Comparison of ENCODE assay signal across 12 cellular contexts in the genomic region with DNA sequence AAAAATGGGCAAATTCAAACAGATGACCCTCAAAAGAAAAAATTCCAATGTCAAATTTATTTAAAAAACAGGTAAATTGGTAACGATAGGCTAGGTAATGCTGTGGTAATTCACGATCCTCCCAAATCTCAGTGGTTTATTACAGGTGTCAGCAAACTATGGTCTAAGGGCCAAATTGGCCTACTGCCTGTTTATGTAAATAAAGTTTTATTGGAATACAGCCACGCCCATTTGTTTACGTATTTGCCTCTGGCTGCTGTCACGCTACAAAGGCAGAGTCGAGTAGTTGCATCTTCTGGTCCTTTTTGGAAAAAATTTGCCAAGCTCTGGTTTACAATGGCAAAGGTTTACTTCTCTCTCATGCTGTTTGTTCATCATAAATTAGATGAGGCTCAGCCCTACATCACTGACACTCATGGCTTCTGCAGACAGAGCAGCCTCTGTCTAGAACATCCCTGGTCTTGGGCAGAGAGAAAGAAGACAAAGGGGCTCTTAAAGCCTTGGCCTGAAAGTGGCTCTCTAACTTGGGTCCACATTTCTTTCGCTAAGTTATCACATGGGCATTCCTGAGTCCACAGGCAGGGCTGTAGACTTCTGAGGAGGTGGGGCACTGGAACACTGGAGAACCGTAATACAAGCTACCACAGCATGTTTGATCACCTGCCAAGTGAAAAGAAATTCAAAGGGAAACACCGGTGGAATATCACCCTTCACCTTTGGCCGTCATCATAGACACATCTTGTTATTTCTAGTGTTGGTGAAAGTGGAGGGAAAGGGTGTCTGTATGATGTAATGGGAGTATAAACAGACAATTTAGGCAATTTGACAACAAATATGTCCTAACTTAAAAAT. TPM values are rescaled to one million over a fixed set of nuclear protein-coding genes. Genes with fewer than 3 reads are reported as not detected.
DNase-seq lines count a peak whose midpoint lies in the region; ATAC-seq and TF ChIP-seq lines count a peak whose summit lies in the region.
"Had no signal": no experiment of that assay in that cellular context is flagged by ENCODE, and none has a peak within 500 bp of the region (broad histone marks: within the 10 kb centered on the region; RNA-seq: fewer than 3 reads in every experiment).

No MANE protein-coding gene starts in this region.

- no peaks in the 10 kb centered on the region for H3K4me1 ChIP-seq in A673 (ENCODE audit: insufficient read depth, low read length, poor library complexity, severe bottlenecking)

- H3K27me3 Mint-ChIP-seq in natural killer cell (ENCODE audit: low read depth in 2 of 2), result no peaks in the 10 kb centered on the region
- H3K27me3 Mint-ChIP-seq in natural killer cell treated with Interleukin-12 subunit alpha and Interleukin-12 subunit beta and Interleukin-15 and Interleukin-18, amount 100 ng/mL, for 72 hours, result no peaks in the 10 kb centered on the region

- H3K36me3 Mint-ChIP-seq in natural killer cell, result peaks cover 33% of the 10 kb centered on the region
- H3K36me3 Mint-ChIP-seq in natural killer cell treated with Interleukin-12 subunit alpha and Interleukin-12 subunit beta and Interleukin-15 and Interleukin-18, amount 100 ng/mL, for 72 hours, result peaks cover 27% of the 10 kb centered on the region

- CTCF ChIA-PET in A673 (lab: Charles Lee), result no interaction called here

- TF ChIP-seq CTCF in natural killer cell (IDR thresholded peaks at IDR 0.05) (no peak), A673 (conservative IDR thresholded peaks at IDR 0.05; ENCODE audit: low read depth, low read length) (no peak)

- intact Hi-C loops in natural killer cell (cut with micrococcal nuclease), result no loop called here
- intact Hi-C loops in A673 (cut with micrococcal nuclease; ENCODE audit: unreplicated experiment), result no loop called here

- H3K4me1 Mint-ChIP-seq in natural killer cell, result peaks cover 12 to 19% of the 10 kb centered on the region in 2 donors
- H3K4me1 Mint-ChIP-seq in natural killer cell treated with Interleukin-12 subunit alpha and Interleukin-12 subunit beta and Interleukin-15 and Interleukin-18, amount 100 ng/mL, for 72 hours (ENCODE audit: low read depth in 2 of 2), result peaks cover 5 to 8% of the 10 kb centered on the region in 2 donors

- no peaks in the 10 kb centered on the region for H3K9me3 ChIP-seq in A673 (ENCODE audit: low read depth, low read length, poor library complexity, severe bottlenecking)

- no peak overlapping the region for H3K27ac ChIP-seq in A673 (ENCODE audit: low read depth, low read length, poor library complexity, severe bottlenecking)

- H3K9me3 Mint-ChIP-seq in natural killer cell, result peaks cover 2% of the 10 kb centered on the region in 2 donors
- peaks cover 4% of the 10 kb centered on the region for H3K9me3 Mint-ChIP-seq in natural killer cell treated with Interleukin-12 subunit alpha and Interleukin-12 subunit beta and Interleukin-15 and Interleukin-18, amount 100 ng/mL, for 72 hours

- no peak overlapping the region for H3K4me3 ChIP-seq in A673 (ENCODE audit: low read depth, low read length, poor library complexity, severe bottlenecking)
- H3K4me3 ChIP-seq: lung had no signal

- H3K27me3 ChIP-seq in A673 (replicated peaks; ENCODE audit: insufficient read depth, low read depth, low read length, poor library complexity), result no peaks in the 10 kb centered on the region

- H3K36me3 ChIP-seq in A673 (ENCODE audit: insufficient read depth, low read length, poor library complexity, severe bottlenecking), result no peaks in the 10 kb centered on the region

- no peak overlapping the region for H3K4me3 Mint-ChIP-seq in natural killer cell
- H3K4me3 Mint-ChIP-seq in natural killer cell treated with Interleukin-12 subunit alpha and Interleukin-12 subunit beta and Interleukin-15 and Interleukin-18, amount 100 ng/mL, for 72 hours, result no peak overlapping the region

- peak overlapping the region; percentile 36 to 50 for H3K27ac Mint-ChIP-seq in natural killer cell
- no peak overlapping the region for H3K27ac Mint-ChIP-seq in natural killer cell treated with Interleukin-12 subunit alpha and Interleukin-12 subunit beta and Interleukin-15 and Interleukin-18, amount 100 ng/mL, for 72 hours

- no TSS peak for BruUV-seq in A673 (replicated peaks; lab: Mats Ljungman, UMichigan)

- DNase-seq in natural killer cell, result no peak
- DNase-seq in natural killer cell treated with Interleukin-12 subunit alpha and Interleukin-12 subunit beta and Interleukin-15 and Interleukin-18, amount 100 ng/mL, for 72 hours (ENCODE audit: low spot score), result no peak
- DNase-seq in SW480 (ENCODE audit: low spot score), result peak; percentile 12
- peak; percentile 12 for DNase-seq in kidney tubule cell (ENCODE audit: low spot score)
- DNase-seq in A673 (ENCODE audit: low spot score), result no peak
- DNase-seq in T1000 (lab: John Stamatoyannopoulos, UW), result no peak
- DNase-seq: activated CD4-positive, alpha-beta T cell treated with anti-CD3 and anti-CD28 coated beads for 4 hours; NCI-H1105; stimulated activated CD4-positive, alpha-beta T cell treated with anti-CD3 and anti-CD28 coated beads, Interleukin-2, amount 100 ng/mL, for 24 hours had no signal

- ATAC-seq in natural killer cell (no peak), GM18861 (IDR thresholded peaks at IDR 0.05; ENCODE audit: unreplicated experiment) (no peak), SK-N-SH treated with all-trans-retinoic acid at 6 μM for 48 hours (no peak)
- ATAC-seq in natural killer cell treated with Interleukin-12 subunit alpha and Interleukin-12 subunit beta and Interleukin-15 and Interleukin-18, amount 100 ng/mL, for 72 hours, result no peak

- POLR2A ChIA-PET in A673 (lab: Charles Lee; ENCODE audit: low non-redundant PET), result no interaction called here

TF ChIP-seq in SK-N-SH treated with all-trans-retinoic acid at 6 μM for 48 hours, 23 proteins besides CTCF, POLR2A, EP300 and RAD21 (continues in another document):
- TF ChIP-seq POU6F1 (CRISPR knock-in tag; IDR thresholded peaks at IDR 0.05; ENCODE audit: borderline replicate concordance, low read depth) (no peak), ARNTL (CRISPR knock-in tag; IDR thresholded peaks at IDR 0.05; ENCODE audit: borderline replicate concordance, low read depth) (no peak), ESRRG (CRISPR knock-in tag; IDR thresholded peaks at IDR 0.05) (no peak), TSHZ2 (CRISPR knock-in tag; IDR thresholded peaks at IDR 0.05) (no peak), TOX (CRISPR knock-in tag; IDR thresholded peaks at IDR 0.05; ENCODE audit: borderline replicate concordance) (no peak), PPARA (CRISPR knock-in tag; IDR thresholded peaks at IDR 0.05; ENCODE audit: borderline replicate concordance) (no peak)
- TF ChIP-seq, protein P1, sequence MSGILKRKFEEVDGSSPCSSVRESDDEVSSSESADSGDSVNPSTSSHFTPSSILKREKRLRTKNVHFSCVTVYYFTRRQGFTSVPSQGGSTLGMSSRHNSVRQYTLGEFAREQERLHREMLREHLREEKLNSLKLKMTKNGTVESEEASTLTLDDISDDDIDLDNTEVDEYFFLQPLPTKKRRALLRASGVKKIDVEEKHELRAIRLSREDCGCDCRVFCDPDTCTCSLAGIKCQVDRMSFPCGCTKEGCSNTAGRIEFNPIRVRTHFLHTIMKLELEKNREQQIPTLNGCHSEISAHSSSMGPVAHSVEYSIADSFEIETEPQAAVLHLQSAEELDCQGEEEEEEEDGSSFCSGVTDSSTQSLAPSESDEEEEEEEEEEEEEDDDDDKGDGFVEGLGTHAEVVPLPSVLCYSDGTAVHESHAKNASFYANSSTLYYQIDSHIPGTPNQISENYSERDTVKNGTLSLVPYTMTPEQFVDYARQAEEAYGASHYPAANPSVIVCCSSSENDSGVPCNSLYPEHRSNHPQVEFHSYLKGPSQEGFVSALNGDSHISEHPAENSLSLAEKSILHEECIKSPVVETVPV (CRISPR knock-in tag; IDR thresholded peaks at IDR 0.05), result no peak

RNA-seq across cellular contexts. Expression of gene SP110, which starts 34.8 kb away (rescaled TPM):
- total RNA-seq in natural killer cell (100 to 1,000 TPM in 1 of 3 donors, 10 to 100 TPM in 2; 92.7 to 132 (median 97.9) TPM), A673 (2021) (11.0 and 11.6 TPM in 2 replicates)
- 10 to 100 TPM; 71.5 to 85.8 TPM for total RNA-seq in natural killer cell treated with Interleukin-12 subunit alpha and Interleukin-12 subunit beta and Interleukin-15 and Interleukin-18, amount 100 ng/mL, for 72 hours

RNA-seq across cellular contexts. Expression of gene SP140, which starts 40.6 kb away (rescaled TPM):
- total RNA-seq in natural killer cell (10 to 100 TPM; 69.1 to 89.9 (median 77.4) TPM), A673 (2021) (0.32 and 1.0 TPM in 2 replicates)
- total RNA-seq in natural killer cell treated with Interleukin-12 subunit alpha and Interleukin-12 subunit beta and Interleukin-15 and Interleukin-18, amount 100 ng/mL, for 72 hours, result 10 to 100 TPM; 55.3 to 67.9 TPM

Comparison
In these comparisons a context has a peak if more than half of its experiments do, and no peak if none do; other contexts are left out.
1. H3K27ac Mint-ChIP-seq: peak in natural killer cell (2 of 2); none in natural killer cell treated with Interleukin-12 subunit alpha and Interleukin-12 subunit beta and Interleukin-15 and Interleukin-18, amount 100 ng/mL, for 72 hours (0 of 2).
2. DNase-seq: peak in SW480 (single experiment) and kidney tubule cell (single experiment); none in natural killer cell (single experiment), natural killer cell treated with Interleukin-12 subunit alpha and Interleukin-12 subunit beta and Interleukin-15 and Interleukin-18, amount 100 ng/mL, for 72 hours (single experiment), A673 (single experiment) and T1000 (single experiment).
3. RNA of gene SP140, which starts 40.6 kb away (total RNA-seq): 69.1 to 89.9 TPM in natural killer cell and 55.3 to 67.9 TPM in natural killer cell treated with Interleukin-12 subunit alpha and Interleukin-12 subunit beta and Interleukin-15 and Interleukin-18, amount 100 ng/mL, for 72 hours; 0.32 to 1.0 TPM in A673; every median in the first group is over 10 times any median in the second.